12 cellular contexts compared by ENCODE assay signal in genomic region chr2:47869859-47870258, GRCh38. TPM values are rescaled to one million over a fixed set of nuclear protein-coding genes. Genes with fewer than 3 reads are reported as not detected.
DNase-seq lines count a peak whose midpoint lies in the region; ATAC-seq and TF ChIP-seq lines count a peak whose summit lies in the region.
"Had no signal": no experiment of that assay in that cellular context is flagged by ENCODE, and none has a peak within 500 bp of the region (broad histone marks: within the 10 kb centered on the region; RNA-seq: fewer than 3 reads in every experiment).

No MANE protein-coding gene starts in this region.

- peak overlapping the region; percentile 2 to 42 for H3K27ac ChIP-seq in ascending aorta
- H3K27ac ChIP-seq: esophagus squamous epithelium had no signal

- H3K27me3 ChIP-seq in ascending aorta = no peaks in the 10 kb centered on the region
- H3K27me3 ChIP-seq: esophagus squamous epithelium had no signal

- H3K4me1 ChIP-seq in ascending aorta = peaks cover 2 to 16% of the 10 kb centered on the region in 2 donors

- intact Hi-C loops in natural killer cell (cut with micrococcal nuclease) (loop anchor here (10.0 kb wide), 1 partner anchor 145 kb away; no protein-coding TSS in a partner anchor), ascending aorta (cut with DNase I) (loop anchor here (2.0 kb wide), 1 partner anchor 33 kb away; no protein-coding TSS in a partner anchor)

- ATAC-seq in natural killer cell (no peak), GM19397 (IDR thresholded peaks at IDR 0.05; ENCODE audit: unreplicated experiment) (no peak), HG03457 (IDR thresholded peaks at IDR 0.05; ENCODE audit: unreplicated experiment) (no peak), GM18909 (IDR thresholded peaks at IDR 0.05; ENCODE audit: poor library complexity, unreplicated experiment) (no peak)
- no peak for ATAC-seq in natural killer cell treated with Interleukin-12 subunit alpha and Interleukin-12 subunit beta and Interleukin-15 and Interleukin-18, amount 100 ng/mL, for 72 hours

- DNase-seq in natural killer cell (no peak), ascending aorta (ENCODE audit: low spot score in 2 of 2) (no peak), iris pigment epithelial cell (ENCODE audit: low read depth) (peak; percentile 41), pons (ENCODE audit: low spot score) (no peak)
- no peak for DNase-seq in natural killer cell treated with Interleukin-12 subunit alpha and Interleukin-12 subunit beta and Interleukin-15 and Interleukin-18, amount 100 ng/mL, for 72 hours (ENCODE audit: low spot score)
- DNase-seq: cortex of kidney; esophagus squamous epithelium; stimulated activated CD4-positive, alpha-beta T cell treated with anti-CD3 and anti-CD28 coated beads, Interleukin-12 subunit alpha, Interleukin-12 subunit beta, amount 100 ng/mL, for 4 hours had no signal

- no peaks in the 10 kb centered on the region for H3K9me3 Mint-ChIP-seq in natural killer cell
- H3K9me3 Mint-ChIP-seq in natural killer cell treated with Interleukin-12 subunit alpha and Interleukin-12 subunit beta and Interleukin-15 and Interleukin-18, amount 100 ng/mL, for 72 hours = no peaks in the 10 kb centered on the region

- H3K36me3 Mint-ChIP-seq in natural killer cell = no peaks in the 10 kb centered on the region
- no peaks in the 10 kb centered on the region for H3K36me3 Mint-ChIP-seq in natural killer cell treated with Interleukin-12 subunit alpha and Interleukin-12 subunit beta and Interleukin-15 and Interleukin-18, amount 100 ng/mL, for 72 hours

- no peaks in the 10 kb centered on the region for H3K27me3 Mint-ChIP-seq in natural killer cell (ENCODE audit: low read depth in 2 of 2)
- no peaks in the 10 kb centered on the region for H3K27me3 Mint-ChIP-seq in natural killer cell treated with Interleukin-12 subunit alpha and Interleukin-12 subunit beta and Interleukin-15 and Interleukin-18, amount 100 ng/mL, for 72 hours

- H3K9me3 ChIP-seq in ascending aorta = no peaks in the 10 kb centered on the region
- H3K9me3 ChIP-seq: esophagus squamous epithelium had no signal

- H3K4me3 ChIP-seq in ascending aorta = no peak overlapping the region
- H3K4me3 ChIP-seq: esophagus squamous epithelium, lung had no signal

- peak overlapping the region; percentile 74 to 82 for H3K27ac Mint-ChIP-seq in natural killer cell
- peak overlapping the region in 1 of 2 donors; percentile 1 for H3K27ac Mint-ChIP-seq in natural killer cell treated with Interleukin-12 subunit alpha and Interleukin-12 subunit beta and Interleukin-15 and Interleukin-18, amount 100 ng/mL, for 72 hours

- H3K36me3 ChIP-seq in ascending aorta = peaks cover 0 to 9% of the 10 kb centered on the region in 2 donors

- TF ChIP-seq CTCF in natural killer cell (IDR thresholded peaks at IDR 0.05) = no peak
- no peak for TF ChIP-seq CTCF in ascending aorta (IDR thresholded peaks at IDR 0.05)

- H3K4me3 Mint-ChIP-seq in natural killer cell = no peak overlapping the region
- H3K4me3 Mint-ChIP-seq in natural killer cell treated with Interleukin-12 subunit alpha and Interleukin-12 subunit beta and Interleukin-15 and Interleukin-18, amount 100 ng/mL, for 72 hours = no peak overlapping the region

- H3K4me1 Mint-ChIP-seq in natural killer cell = peaks cover 78 to 83% of the 10 kb centered on the region in 2 donors
- peaks cover 60 to 69% of the 10 kb centered on the region in 2 donors for H3K4me1 Mint-ChIP-seq in natural killer cell treated with Interleukin-12 subunit alpha and Interleukin-12 subunit beta and Interleukin-15 and Interleukin-18, amount 100 ng/mL, for 72 hours (ENCODE audit: low read depth in 2 of 2)

RNA-seq across cellular contexts. Expression of gene FBXO11, which starts 36.4 kb away (rescaled TPM):
- total RNA-seq in natural killer cell (100 to 1,000 TPM; 104 to 110 (median 105) TPM), ascending aorta (15.1 TPM)
- total RNA-seq in natural killer cell treated with Interleukin-12 subunit alpha and Interleukin-12 subunit beta and Interleukin-15 and Interleukin-18, amount 100 ng/mL, for 72 hours = 10 to 100 TPM; 42.7 to 48.4 TPM
